In the genomic region with DNA sequence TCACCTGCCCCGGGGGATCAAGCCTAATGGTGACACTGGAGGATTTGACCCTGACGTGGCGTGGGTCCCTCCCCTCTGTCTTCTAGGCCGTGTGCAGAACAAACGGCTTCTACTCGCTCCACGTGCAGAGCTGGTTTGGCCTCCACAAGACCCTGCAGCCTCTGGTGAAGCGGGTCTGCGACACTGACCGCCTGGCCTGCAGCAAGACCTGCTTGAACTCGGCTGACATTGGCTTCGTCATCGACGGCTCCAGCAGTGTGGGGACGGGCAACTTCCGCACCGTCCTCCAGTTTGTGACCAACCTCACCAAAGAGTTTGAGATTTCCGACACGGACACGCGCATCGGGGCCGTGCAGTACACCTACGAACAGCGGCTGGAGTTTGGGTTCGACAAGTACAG, we compare ENCODE assay signal across 17 cellular contexts.
DNase-seq lines count a peak whose midpoint lies in the region; ATAC-seq, FAIRE-seq and TF ChIP-seq lines count a peak whose summit lies in the region.
"Had no signal": no experiment of that assay in that cellular context is flagged by ENCODE, and none has a peak within 500 bp of the region (broad histone marks: within the 10 kb centered on the region; RNA-seq: fewer than 3 reads in every experiment).

No MANE protein-coding gene starts in this region.

- no peak for ATAC-seq in HepG2
- ATAC-seq in right lobe of liver: no peak
- ATAC-seq in HG03175 (IDR thresholded peaks at IDR 0.05; ENCODE audit: unreplicated experiment): no peak
- no peak for ATAC-seq in GM21529 (IDR thresholded peaks at IDR 0.05; ENCODE audit: unreplicated experiment)
- ATAC-seq: A549 had no signal

- TF ChIP-seq EP300 in HepG2 (IDR thresholded peaks at IDR 0.05; ENCODE audit: low read depth in 2 of 2, low read length in 2 of 2): no peak
- no peak for TF ChIP-seq EP300 in HepG2 (CRISPR knock-in tag; IDR thresholded peaks at IDR 0.05; ENCODE audit: borderline replicate concordance)

- no peaks in the 10 kb centered on the region for H4K20me1 ChIP-seq in HepG2 (ENCODE audit: insufficient read depth, low read length)

- no peak overlapping the region for H2BK12ac ChIP-seq in mesenchymal stem cell (ENCODE audit: low read length in 2 of 2)

- in situ Hi-C loops in HepG2 (cut with HindIII; ENCODE audit: extremely low pct_ligation_motif_present, low pct_unique_long_range_greater_than_20kb): no loop called here

- H2AK5ac ChIP-seq in mesenchymal stem cell (ENCODE audit: low read length, severe bottlenecking): no peak overlapping the region

- H2AFZ ChIP-seq in HepG2 (ENCODE audit: low read length) (no peak overlapping the region), mesenchymal stem cell (ENCODE audit: low read depth, low read length) (no peak overlapping the region)

- no peaks in the 10 kb centered on the region for H3K9me3 ChIP-seq in HepG2 (ENCODE audit: low read length)
- no peaks in the 10 kb centered on the region for H3K9me3 ChIP-seq in right lobe of liver
- no peaks in the 10 kb centered on the region for H3K9me3 ChIP-seq in mesenchymal stem cell (ENCODE audit: control insufficient read depth, low read length)
- H3K9me3 ChIP-seq: A549, HAP-1 had no signal

- no peak overlapping the region for H2BK120ac ChIP-seq in mesenchymal stem cell (ENCODE audit: low read depth, low read length)

- H3K36me3 ChIP-seq in HepG2 (replicated peaks in 1 of 2; ENCODE audit: control insufficient read depth in 1 of 2, insufficient read depth in 2 of 2, low read length in 2 of 2): no peaks in the 10 kb centered on the region
- no peaks in the 10 kb centered on the region for H3K36me3 ChIP-seq in right lobe of liver
- H3K36me3 ChIP-seq in mesenchymal stem cell (ENCODE audit: control insufficient read depth in 1 of 2, insufficient read depth in 2 of 2, low read depth in 1 of 2, low read length in 2 of 2): no peaks in the 10 kb centered on the region
- H3K36me3 ChIP-seq: HAP-1 had no signal

- H3K18ac ChIP-seq in mesenchymal stem cell (ENCODE audit: low read depth in 1 of 2, low read length in 2 of 2): no peak overlapping the region

- no peak overlapping the region for H3K4me3 Mint-ChIP-seq in osteocyte (ENCODE audit: unreplicated experiment)
- H3K4me3 Mint-ChIP-seq: CD4-positive, alpha-beta T cell had no signal

- H3K4me1 ChIP-seq in HepG2 (ENCODE audit: insufficient read depth, low read length) (no peaks in the 10 kb centered on the region), right lobe of liver (no peaks in the 10 kb centered on the region), mesenchymal stem cell (ENCODE audit: control insufficient read depth, insufficient read depth, low read depth, low read length) (peaks cover 2% of the 10 kb centered on the region)
- H3K4me1 ChIP-seq: A549, Caco-2, HAP-1 had no signal

- no peak overlapping the region for H3K27ac Mint-ChIP-seq in osteocyte (ENCODE audit: unreplicated experiment)
- H3K27ac Mint-ChIP-seq: CD4-positive, alpha-beta T cell had no signal

- no peak for FAIRE-seq in HepG2 (lab: Jason Lieb, UNC)
- FAIRE-seq: A549, D721Med, G401.6, GM12891, GM19239 had no signal

- H3K79me1 ChIP-seq in mesenchymal stem cell (replicated peaks; ENCODE audit: low read length, poor library complexity, severe bottlenecking): no peaks in the 10 kb centered on the region

- H3K27ac ChIP-seq in HepG2 (ENCODE audit: extremely low read length, insufficient read depth, low read length) (no peak overlapping the region), right lobe of liver (no peak overlapping the region), mesenchymal stem cell (ENCODE audit: low read length, poor library complexity, severe bottlenecking) (no peak overlapping the region)
- H3K27ac ChIP-seq: A549, C4-2B had no signal

- DNase-seq in HepG2 (ENCODE audit: low spot score) (no peak), right lobe of liver (no peak), mesenchymal stem cell (no peak), osteocyte (ENCODE audit: extremely low spot score, unreplicated experiment) (peak; percentile 80)
- no peak for DNase-seq in stimulated activated CD4-positive, alpha-beta T cell treated with anti-CD3 and anti-CD28 coated beads, Interleukin-2, amount 100 ng/mL, for 48 hours
- DNase-seq: AML-193; Caco-2; CD4-positive, alpha-beta T cell had no signal

- no peaks in the 10 kb centered on the region for H3K9me3 Mint-ChIP-seq in osteocyte (ENCODE audit: unreplicated experiment)
- H3K9me3 Mint-ChIP-seq: CD4-positive, alpha-beta T cell had no signal

- TF ChIP-seq RAD21 in HepG2 (CRISPR knock-in tag; IDR thresholded peaks at IDR 0.05): no peak

- intact Hi-C loops in HepG2 (cut with micrococcal nuclease; ENCODE audit: unreplicated experiment) (no loop called here), right lobe of liver (cut with DNase I) (no loop called here)

- no peak overlapping the region for H2BK15ac ChIP-seq in mesenchymal stem cell (ENCODE audit: low read depth, poor library complexity, severe bottlenecking)

- BruUV-seq in HepG2 (replicated peaks; lab: Mats Ljungman, UMichigan): no TSS peak

- H3K4me3 ChIP-seq in HepG2 (replicated peaks in 1 of 3; ENCODE audit: insufficient read depth in 1 of 3, low read depth in 2 of 3, low read length in 3 of 3): no peak overlapping the region
- no peak overlapping the region for H3K4me3 ChIP-seq in right lobe of liver
- H3K4me3 ChIP-seq in mesenchymal stem cell (ENCODE audit: insufficient read depth in 1 of 2, low read depth in 1 of 2, low read length in 2 of 2): no peak overlapping the region
- H3K4me3 ChIP-seq: A549, HAP-1 had no signal

- WGBS in HepG2 (ENCODE audit: low lambda C conversion rate): 70% methylated on average over 23 of the region's 26 CpGs
- no CpG with 5 or more reads among the region's 26 CpGs for WGBS in right lobe of liver (ENCODE audit: insufficient coverage, low coverage, low lambda C conversion rate, missing lambda C conversion rate)
- WGBS in mesenchymal stem cell: 95% methylated on average over 26 of the region's 26 CpGs

- H3K4ac ChIP-seq in mesenchymal stem cell (ENCODE audit: low read depth in 1 of 2, low read length in 2 of 2): no peak overlapping the region

- no peak overlapping the region for H4K8ac ChIP-seq in mesenchymal stem cell (ENCODE audit: low read length)

- no peaks in the 10 kb centered on the region for H3K79me2 ChIP-seq in HepG2 (ENCODE audit: insufficient read depth, low read length)

- no peak for TF ChIP-seq POLR2A in HepG2 (IDR thresholded peaks at IDR 0.05; ENCODE audit: insufficient read depth in 1 of 2, low read depth in 2 of 2, low read length in 2 of 2)
- no peak for TF ChIP-seq POLR2A in right lobe of liver (IDR thresholded peaks at IDR 0.05)

- H3K23ac ChIP-seq in mesenchymal stem cell (ENCODE audit: low read length in 2 of 2): no peak overlapping the region

- H2BK5ac ChIP-seq in mesenchymal stem cell (ENCODE audit: low read depth, low read length, poor library complexity, severe bottlenecking): no peak overlapping the region

- no peaks in the 10 kb centered on the region for H3K4me1 Mint-ChIP-seq in osteocyte (ENCODE audit: unreplicated experiment)

- H3K4me2 ChIP-seq in HepG2 (ENCODE audit: low read depth, low read length): no peak overlapping the region
- H3K4me2 ChIP-seq in mesenchymal stem cell (ENCODE audit: low read length, poor library complexity, severe bottlenecking): no peak overlapping the region
- H3K4me2 ChIP-seq: A549 had no signal

- H3K27me3 ChIP-seq in HepG2 (ENCODE audit: control insufficient read depth in 1 of 2, insufficient read depth in 2 of 2, low read length in 2 of 2) (peaks cover 4 to 16% of the 10 kb centered on the region in 2 experiments; a peak in 2 of 5 replicates), right lobe of liver (no peaks in the 10 kb centered on the region), mesenchymal stem cell (ENCODE audit: control insufficient read depth in 1 of 2, insufficient read depth in 1 of 2, low read length in 2 of 2) (no peaks in the 10 kb centered on the region)

- H4K91ac ChIP-seq in mesenchymal stem cell (ENCODE audit: low read length): peak overlapping the region; percentile 41

- no peak overlapping the region for H3K14ac ChIP-seq in mesenchymal stem cell (ENCODE audit: low read length in 2 of 2)

- CTCF ChIA-PET in HepG2 (lab: Yijun Ruan, JAX; ENCODE audit: low intra/inter-chr PET ratio, low total read pairs): no interaction called here

- TF ChIP-seq CTCF in HepG2 (CRISPR knock-in tag; IDR thresholded peaks at IDR 0.05) (no peak), right lobe of liver (IDR thresholded peaks at IDR 0.05) (no peak), osteocyte (IDR thresholded peaks at IDR 0.05) (no peak)

- H3K9ac ChIP-seq in HepG2 (ENCODE audit: insufficient read depth, low read depth, low read length) (no peak overlapping the region), mesenchymal stem cell (ENCODE audit: low read length) (no peak overlapping the region)

- POLR2A ChIA-PET in HepG2 (lab: Yijun Ruan, JAX): no interaction called here

- H3K27me3 Mint-ChIP-seq in osteocyte (ENCODE audit: unreplicated experiment): no peaks in the 10 kb centered on the region
- H3K27me3 Mint-ChIP-seq: CD4-positive, alpha-beta T cell had no signal

- no peaks in the 10 kb centered on the region for H3K36me3 Mint-ChIP-seq in osteocyte (ENCODE audit: unreplicated experiment)

TF ChIP-seq in HepG2, 621 proteins besides CTCF, POLR2A, EP300 and RAD21:
- no peak for TF ChIP-seq NR1H2 (CRISPR knock-in tag; IDR thresholded peaks at IDR 0.05; ENCODE audit: borderline replicate concordance, low read depth)
- no peak for TF ChIP-seq ZNF484 (CRISPR knock-in tag; IDR thresholded peaks at IDR 0.05; ENCODE audit: borderline replicate concordance, low read depth)
- peak; percentile 98 for TF ChIP-seq ZNF761 (CRISPR knock-in tag; conservative IDR thresholded peaks at IDR 0.05)
TF ChIP-seq in HepG2: peak in this region for 1.
